ENCODE assay signal across 8 cellular contexts in the genomic region with DNA sequence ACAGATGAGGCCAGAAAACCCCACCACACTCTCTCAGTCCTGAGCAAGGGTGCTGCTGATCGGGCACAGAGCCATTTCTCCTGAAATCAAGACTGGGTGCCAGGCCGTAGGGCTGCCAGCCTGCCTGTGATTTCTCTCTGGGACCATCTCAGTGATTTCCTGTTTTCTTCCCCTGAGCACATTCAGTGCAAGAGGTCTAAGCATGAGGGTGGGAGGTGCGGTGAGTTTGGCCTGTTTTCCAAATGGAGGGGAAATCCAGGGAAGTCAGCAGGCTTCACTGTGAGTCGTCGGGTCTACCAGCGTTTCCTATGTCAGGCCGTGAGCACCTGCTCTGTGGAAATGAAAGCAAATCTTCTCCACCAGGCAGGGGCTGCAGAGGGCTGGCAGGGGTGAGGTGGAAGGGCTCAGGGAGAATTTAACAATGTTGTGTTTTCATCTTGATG.
DNase-seq lines count a peak whose midpoint lies in the region; ATAC-seq and TF ChIP-seq lines count a peak whose summit lies in the region.

No MANE protein-coding gene starts in this region.

- no peaks in the 10 kb centered on the region for H3K27me3 ChIP-seq in SJCRH30

- peak; percentile 66 for DNase-seq in activated CD8-positive, alpha-beta T cell treated with anti-CD3 and anti-CD28 coated beads for 36 hours
- DNase-seq in left ventricle myocardium superior (peak; percentile 34), GM13977 (ENCODE audit: low spot score) (no peak), SJCRH30 (no peak)
- peak; percentile 59 for DNase-seq in stimulated activated CD8-positive, alpha-beta memory T cell treated with anti-CD3 and anti-CD28 coated beads, Interleukin-4, amount 100 ng/mL, for 48 hours

- no peak overlapping the region for H3K27ac ChIP-seq in SJCRH30

- H3K9me3 ChIP-seq in SJCRH30 (replicated peaks) = no peaks in the 10 kb centered on the region

- intact Hi-C loops in activated CD8-positive, alpha-beta T cell treated with anti-CD3 and anti-CD28 coated beads for 36 hours (cut with micrococcal nuclease) = no loop called here
- intact Hi-C loops in left ventricle myocardium superior (cut with micrococcal nuclease) = no loop called here

- peaks cover 7% of the 10 kb centered on the region for H3K9me3 Mint-ChIP-seq in activated CD8-positive, alpha-beta T cell treated with anti-CD3 and anti-CD28 coated beads for 36 hours

- peak overlapping the region; percentile 57 for H3K4me3 Mint-ChIP-seq in activated CD8-positive, alpha-beta T cell treated with anti-CD3 and anti-CD28 coated beads for 36 hours

- in situ Hi-C loops in GM13977 (cut with MboI; ENCODE audit: low pct_unique_long_range_greater_than_20kb, low sequenced_read_pairs, unreplicated experiment) = no loop called here

- no peaks in the 10 kb centered on the region for H3K27me3 Mint-ChIP-seq in activated CD8-positive, alpha-beta T cell treated with anti-CD3 and anti-CD28 coated beads for 36 hours

- peaks cover 48% of the 10 kb centered on the region for H3K4me1 Mint-ChIP-seq in activated CD8-positive, alpha-beta T cell treated with anti-CD3 and anti-CD28 coated beads for 36 hours (ENCODE audit: low read depth)

- POLR2A ChIA-PET in activated CD8-positive, alpha-beta T cell treated with anti-CD3 and anti-CD28 coated beads for 36 hours (lab: Charles Lee) = interaction anchor here (2.0 to 3.9 kb wide), 2 partner anchors 13 to 81 kb away, joined by 6 to 31 read pairs; a partner anchor contains a TSS

- CTCF ChIA-PET in activated CD8-positive, alpha-beta T cell treated with anti-CD3 and anti-CD28 coated beads for 36 hours (lab: Charles Lee) = interaction anchor here (1.6 to 2.1 kb wide), 2 partner anchors 163 to 164 kb away, joined by 6 to 7 read pairs; no protein-coding TSS in a partner anchor

- no peak overlapping the region for H3K4me3 ChIP-seq in SJCRH30

- TF ChIP-seq CTCF in activated CD8-positive, alpha-beta T cell treated with anti-CD3 and anti-CD28 coated beads for 36 hours (IDR thresholded peaks at IDR 0.05) = no peak
- TF ChIP-seq CTCF in GM13977 (IDR thresholded peaks at IDR 0.05; ENCODE audit: extremely low read depth, insufficient read depth, missing control alignments) = no peak

- ATAC-seq in HG03095 (IDR thresholded peaks at IDR 0.05; ENCODE audit: unreplicated experiment) (peak; percentile 23), left ventricle myocardium superior (peak; percentile 48), HG02884 (IDR thresholded peaks at IDR 0.05; ENCODE audit: unreplicated experiment) (no peak), HG02798 (IDR thresholded peaks at IDR 0.05; ENCODE audit: poor library complexity, unreplicated experiment) (no peak)
- ATAC-seq in activated CD8-positive, alpha-beta T cell treated with anti-CD3 and anti-CD28 coated beads for 36 hours = peak; percentile 79

- peaks cover 23% of the 10 kb centered on the region for H3K36me3 Mint-ChIP-seq in activated CD8-positive, alpha-beta T cell treated with anti-CD3 and anti-CD28 coated beads for 36 hours (ENCODE audit: low read depth)

- H3K4me1 ChIP-seq in SJCRH30 = no peaks in the 10 kb centered on the region

- peak overlapping the region; percentile 93 for H3K27ac Mint-ChIP-seq in activated CD8-positive, alpha-beta T cell treated with anti-CD3 and anti-CD28 coated beads for 36 hours

- no peaks in the 10 kb centered on the region for H3K36me3 ChIP-seq in SJCRH30

Comparison
In these comparisons a context has a peak if more than half of its experiments do, and no peak if none do; other contexts are left out.
1. ATAC-seq: peak in HG03095 (single experiment), activated CD8-positive, alpha-beta T cell treated with anti-CD3 and anti-CD28 coated beads for 36 hours (single experiment) and left ventricle myocardium superior (single experiment); none in HG02884 (single experiment) and HG02798 (single experiment).
2. DNase-seq: peak in activated CD8-positive, alpha-beta T cell treated with anti-CD3 and anti-CD28 coated beads for 36 hours (single experiment), left ventricle myocardium superior (single experiment) and stimulated activated CD8-positive, alpha-beta memory T cell treated with anti-CD3 and anti-CD28 coated beads, Interleukin-4, amount 100 ng/mL, for 48 hours (single experiment); none in GM13977 (single experiment) and SJCRH30 (0 of 2).